In genomic region chr2:96072746-96073145, GRCh38 we compare ENCODE assay signal across 30 cellular contexts. TPM values are rescaled to one million over a fixed set of nuclear protein-coding genes. Genes with fewer than 3 reads are reported as not detected.
DNase-seq lines count a peak whose midpoint lies in the region; ATAC-seq and TF ChIP-seq lines count a peak whose summit lies in the region.
"Had no signal": no experiment of that assay in that cellular context is flagged by ENCODE, and none has a peak within 500 bp of the region (broad histone marks: within the 10 kb centered on the region; RNA-seq: fewer than 3 reads in every experiment).

No MANE protein-coding gene starts in this region.

- no peaks in the 10 kb centered on the region for H3K36me3 Mint-ChIP-seq in endodermal cell (ENCODE audit: low read depth)
- H3K36me3 Mint-ChIP-seq in neural crest cell (ENCODE audit: low read depth), result no peaks in the 10 kb centered on the region
- no peaks in the 10 kb centered on the region for H3K36me3 Mint-ChIP-seq in activated T-cell treated with anti-CD3 and anti-CD28 coated beads, Interleukin-2, amount 50 U/mL, for 4 hours (ENCODE audit: insufficient read depth)
- no peaks in the 10 kb centered on the region for H3K36me3 Mint-ChIP-seq in activated CD8-positive, alpha-beta memory T cell treated with anti-CD3 and anti-CD28 coated beads, Interleukin-2, amount 10 ng/mL, durations not matched to agents 7 days and 5 days
- H3K36me3 Mint-ChIP-seq: activated naive CD8-positive, alpha-beta T cell treated with anti-CD3 and anti-CD28 coated beads for 36 hours; CD8-positive, alpha-beta T cell; stimulated activated effector memory CD8-positive, alpha-beta T cell treated with anti-CD3 and anti-CD28 coated beads, Interleukin-12 subunit alpha, Interleukin-12 subunit beta, amount 100 ng/mL, for 72 hours had no signal

- CTCF ChIA-PET in activated CD8-positive, alpha-beta memory T cell treated with anti-CD3 and anti-CD28 coated beads, Interleukin-2, amount 10 ng/mL, durations not matched to agents 7 days and 5 days (lab: Charles Lee), result no interaction called here

- 92 to 95% methylated on average over 7 to 10 of the region's 11 CpGs for WGBS in endodermal cell (ENCODE audit: insufficient coverage in 1 of 2, insufficient read length in 1 of 2), 2 experiments

- no peak overlapping the region for H3K27ac Mint-ChIP-seq in endodermal cell
- peak overlapping the region; percentile 35 for H3K27ac Mint-ChIP-seq in neural crest cell (ENCODE audit: unreplicated experiment)
- no peak overlapping the region for H3K27ac Mint-ChIP-seq in activated CD8-positive, alpha-beta memory T cell treated with anti-CD3 and anti-CD28 coated beads, Interleukin-2, amount 10 ng/mL, durations not matched to agents 7 days and 5 days
- H3K27ac Mint-ChIP-seq: activated naive CD8-positive, alpha-beta T cell treated with anti-CD3 and anti-CD28 coated beads for 36 hours; CD8-positive, alpha-beta T cell; naive B cell had no signal

- no peaks in the 10 kb centered on the region for H3K27me3 ChIP-seq in endodermal cell (ENCODE audit: control insufficient read depth, insufficient read depth, low read length, poor library complexity, severe bottlenecking)
- H3K27me3 ChIP-seq: cardiac muscle cell had no signal

- DNase-seq in cardiac septum (ENCODE audit: low spot score), result peak; percentile 71
- DNase-seq in left ventricle myocardium superior, result no peak
- DNase-seq in endodermal cell, result peak; percentile 32
- no peak for DNase-seq in neural crest cell (ENCODE audit: low read depth, low spot score)
- DNase-seq in left colon, result no peak
- no peak for DNase-seq in activated T-cell treated with anti-CD3 and anti-CD28 coated beads, Interleukin-2, amount 50 U/mL, for 4 hours
- DNase-seq in activated CD8-positive, alpha-beta memory T cell treated with anti-CD3 and anti-CD28 coated beads, Interleukin-2, amount 10 ng/mL, durations not matched to agents 7 days and 5 days, result no peak
- no peak for DNase-seq in NCI-H187 (lab: John Stamatoyannopoulos, UW)
- DNase-seq: activated CD4-positive, alpha-beta T cell treated with anti-CD3 and anti-CD28 coated beads for 4 hours; activated CD8-positive, alpha-beta memory T cell treated with anti-CD3 and anti-CD28 coated beads for 24 hours; activated effector memory CD4-positive, alpha-beta T cell treated with anti-CD3 and anti-CD28 coated beads, Interleukin-2, amount 50 U/mL, for 16 hours; activated naive CD8-positive, alpha-beta T cell treated with anti-CD3 and anti-CD28 coated beads for 36 hours; dermis blood vessel endothelial cell; DMS 273 treated with DMSO at 0.1 percent for 48 hours; esophagus squamous epithelium; foreskin keratinocyte; naive B cell; NCI-H1092; T1000 had no signal

- ATAC-seq in left ventricle myocardium superior, result no peak
- ATAC-seq in left colon, result no peak
- ATAC-seq in activated T-cell treated with anti-CD3 and anti-CD28 coated beads, Interleukin-2, amount 50 U/mL, for 4 hours, result no peak
- ATAC-seq in activated CD8-positive, alpha-beta memory T cell treated with anti-CD3 and anti-CD28 coated beads, Interleukin-2, amount 10 ng/mL, durations not matched to agents 7 days and 5 days, result no peak
- ATAC-seq: A549; CD8-positive, alpha-beta T cell; foreskin keratinocyte; stimulated activated effector memory CD8-positive, alpha-beta T cell treated with anti-CD3 and anti-CD28 coated beads, Interleukin-12 subunit alpha, Interleukin-12 subunit beta, amount 100 ng/mL, for 72 hours had no signal

- no peak overlapping the region for H3K9ac ChIP-seq in endodermal cell (ENCODE audit: extremely low read depth, low read length, poor library complexity, severe bottlenecking)

- intact Hi-C loops in cardiac septum (cut with DNase I) (loop anchor here (10.0 kb wide), 1 partner anchor 48 kb away; no protein-coding TSS in a partner anchor), left ventricle myocardium superior (cut with micrococcal nuclease) (no loop called here), left colon (cut with DNase I, micrococcal nuclease) (no loop called here)

- H3K4me3 Mint-ChIP-seq in endodermal cell, result no peak overlapping the region
- no peak overlapping the region for H3K4me3 Mint-ChIP-seq in neural crest cell
- no peak overlapping the region for H3K4me3 Mint-ChIP-seq in activated T-cell treated with anti-CD3 and anti-CD28 coated beads, Interleukin-2, amount 50 U/mL, for 4 hours
- no peak overlapping the region for H3K4me3 Mint-ChIP-seq in activated CD8-positive, alpha-beta memory T cell treated with anti-CD3 and anti-CD28 coated beads, Interleukin-2, amount 10 ng/mL, durations not matched to agents 7 days and 5 days
- H3K4me3 Mint-ChIP-seq: activated naive CD8-positive, alpha-beta T cell treated with anti-CD3 and anti-CD28 coated beads for 36 hours; CD8-positive, alpha-beta T cell; naive B cell; stimulated activated effector memory CD8-positive, alpha-beta T cell treated with anti-CD3 and anti-CD28 coated beads, Interleukin-12 subunit alpha, Interleukin-12 subunit beta, amount 100 ng/mL, for 72 hours had no signal

- H3K9me3 Mint-ChIP-seq in endodermal cell (peaks cover 4% of the 10 kb centered on the region), neural crest cell (peaks cover 2% of the 10 kb centered on the region)
- peaks cover 16% of the 10 kb centered on the region for H3K9me3 Mint-ChIP-seq in activated T-cell treated with anti-CD3 and anti-CD28 coated beads, Interleukin-2, amount 50 U/mL, for 4 hours
- H3K9me3 Mint-ChIP-seq in activated CD8-positive, alpha-beta memory T cell treated with anti-CD3 and anti-CD28 coated beads, Interleukin-2, amount 10 ng/mL, durations not matched to agents 7 days and 5 days (ENCODE audit: low read depth), result peaks cover 2% of the 10 kb centered on the region

- H3K36me3 ChIP-seq in endodermal cell (ENCODE audit: control insufficient read depth, insufficient read depth, low read length), result no peaks in the 10 kb centered on the region
- H3K36me3 ChIP-seq: cardiac muscle cell, esophagus squamous epithelium had no signal

- H3K27me3 Mint-ChIP-seq in endodermal cell (ENCODE audit: insufficient read depth) (peaks cover 16% of the 10 kb centered on the region), neural crest cell (ENCODE audit: low read depth) (no peaks in the 10 kb centered on the region)
- peaks cover 4% of the 10 kb centered on the region for H3K27me3 Mint-ChIP-seq in activated T-cell treated with anti-CD3 and anti-CD28 coated beads, Interleukin-2, amount 50 U/mL, for 4 hours (ENCODE audit: low read depth)
- H3K27me3 Mint-ChIP-seq in activated CD8-positive, alpha-beta memory T cell treated with anti-CD3 and anti-CD28 coated beads, Interleukin-2, amount 10 ng/mL, durations not matched to agents 7 days and 5 days, result peaks cover 9% of the 10 kb centered on the region
- H3K27me3 Mint-ChIP-seq: activated naive CD8-positive, alpha-beta T cell treated with anti-CD3 and anti-CD28 coated beads for 36 hours had no signal

- TF ChIP-seq CTCF in endodermal cell (conservative IDR thresholded peaks at IDR 0.05), result no peak
- TF ChIP-seq CTCF in neural crest cell (conservative IDR thresholded peaks at IDR 0.05), result no peak

- H3K4me3 ChIP-seq in endodermal cell (ENCODE audit: low read length), result no peak overlapping the region
- H3K4me3 ChIP-seq: A549, cardiac muscle cell, esophagus squamous epithelium had no signal

- peak overlapping the region; percentile 72 for H3K27ac ChIP-seq in endodermal cell (ENCODE audit: low read depth, low read length)
- H3K27ac ChIP-seq: A549, cardiac muscle cell, esophagus squamous epithelium, foreskin keratinocyte, VCaP had no signal

- peaks cover 5% of the 10 kb centered on the region for H3K4me1 ChIP-seq in endodermal cell (ENCODE audit: control insufficient read depth, insufficient read depth, low read length)
- H3K4me1 ChIP-seq: foreskin keratinocyte had no signal

- peaks cover 10% of the 10 kb centered on the region for H3K9me3 ChIP-seq in endodermal cell (ENCODE audit: control insufficient read depth, low read length)

- H3K4me1 Mint-ChIP-seq in endodermal cell (peaks cover 4% of the 10 kb centered on the region), neural crest cell (peaks cover 13% of the 10 kb centered on the region)
- H3K4me1 Mint-ChIP-seq in activated T-cell treated with anti-CD3 and anti-CD28 coated beads, Interleukin-2, amount 50 U/mL, for 4 hours (ENCODE audit: low read depth), result no peaks in the 10 kb centered on the region
- no peaks in the 10 kb centered on the region for H3K4me1 Mint-ChIP-seq in activated CD8-positive, alpha-beta memory T cell treated with anti-CD3 and anti-CD28 coated beads, Interleukin-2, amount 10 ng/mL, durations not matched to agents 7 days and 5 days
- H3K4me1 Mint-ChIP-seq: activated naive CD8-positive, alpha-beta T cell treated with anti-CD3 and anti-CD28 coated beads for 36 hours; naive B cell; stimulated activated effector memory CD8-positive, alpha-beta T cell treated with anti-CD3 and anti-CD28 coated beads, Interleukin-12 subunit alpha, Interleukin-12 subunit beta, amount 100 ng/mL, for 72 hours had no signal

RNA-seq across cellular contexts. Expression of gene GPAT2, which starts 38.0 kb away (rescaled TPM):
- total RNA-seq in cardiac septum (6.6 TPM), left ventricle myocardium superior (5.5 TPM), endodermal cell (under 1 TPM in 1 of 2 donors, not detected in 1; 0.33 TPM), neural crest cell (not detected in 2 replicates), left colon (1 to 10 TPM; 3.0 to 5.3 TPM)
- not detected for polyA plus RNA-seq in endodermal cell (2013, experiment 1 of 2)
- 0.21 TPM for polyA plus RNA-seq in endodermal cell (2013, experiment 2 of 2)
- 10 to 100 TPM in 1 of 3 donors, 1 to 10 TPM in 1, under 1 TPM in 1; 0.20 to 12.8 (median 9.3) TPM for total RNA-seq in activated T-cell treated with anti-CD3 and anti-CD28 coated beads, Interleukin-2, amount 50 U/mL, for 4 hours
- total RNA-seq in activated CD8-positive, alpha-beta memory T cell treated with anti-CD3 and anti-CD28 coated beads, Interleukin-2, amount 10 ng/mL, durations not matched to agents 7 days and 5 days, result 10 to 100 TPM; 19.6 to 26.7 TPM
- total RNA-seq: H4, M059J, NCI-H460, RPMI7951, SK-MEL-5 had no signal
- polyA plus RNA-seq: A549 had no signal

RNA-seq across cellular contexts. Expression of gene ADRA2B, which starts 43.6 kb away (rescaled TPM):
- total RNA-seq in cardiac septum, result 5.5 TPM
- 5.0 TPM for total RNA-seq in left ventricle myocardium superior
- total RNA-seq in endodermal cell, result 1 to 10 TPM; 2.4 to 3.8 TPM
- 0.96 TPM for polyA plus RNA-seq in endodermal cell (2013, experiment 1 of 2)
- polyA plus RNA-seq in endodermal cell (2013, experiment 2 of 2), result 1.1 TPM
- total RNA-seq in neural crest cell, result 0.79 and 0.82 TPM in 2 replicates
- total RNA-seq in left colon, result under 1 TPM; 0.12 to 0.84 TPM
- under 1 TPM; 0.40 to 0.57 (median 0.40) TPM for total RNA-seq in activated T-cell treated with anti-CD3 and anti-CD28 coated beads, Interleukin-2, amount 50 U/mL, for 4 hours
- total RNA-seq in activated CD8-positive, alpha-beta memory T cell treated with anti-CD3 and anti-CD28 coated beads, Interleukin-2, amount 10 ng/mL, durations not matched to agents 7 days and 5 days, result under 1 TPM; 0.09 to 0.15 TPM
- total RNA-seq: H4, M059J, NCI-H460, pulmonary artery endothelial cell, RPMI7951, SK-MEL-5 had no signal

Comparison
In these comparisons a context has a peak if more than half of its experiments do, and no peak if none do; other contexts are left out.
1. DNase-seq: peak in cardiac septum (single experiment) and endodermal cell (single experiment); none in left ventricle myocardium superior (single experiment), neural crest cell (single experiment), left colon (0 of 2), activated T-cell treated with anti-CD3 and anti-CD28 coated beads, Interleukin-2, amount 50 U/mL, for 4 hours (single experiment), activated CD8-positive, alpha-beta memory T cell treated with anti-CD3 and anti-CD28 coated beads, Interleukin-2, amount 10 ng/mL, durations not matched to agents 7 days and 5 days (single experiment) and NCI-H187 (0 of 2).